15 cellular contexts compared by ENCODE assay signal in genomic region chr9:89923174-89923573, GRCh38.
"Had no signal": no experiment of that assay in that cellular context is flagged by ENCODE, and none has a peak within 500 bp of the region (broad histone marks: within the 10 kb centered on the region; RNA-seq: fewer than 3 reads in every experiment).

No MANE protein-coding gene starts in this region.

- H3K9me3 Mint-ChIP-seq: activated CD8-positive, alpha-beta T cell treated with anti-CD3 and anti-CD28 coated beads for 36 hours; activated naive CD4-positive, alpha-beta T cell treated with anti-CD3 and anti-CD28 coated beads, Interleukin-2, amount 50 U/mL, for 24 hours; activated T-cell treated with anti-CD3 and anti-CD28 coated beads, Interleukin-2, amount 50 U/mL, for 72 hours; stimulated activated effector memory CD8-positive, alpha-beta T cell treated with anti-CD3 and anti-CD28 coated beads, Interleukin-12 subunit alpha, Interleukin-12 subunit beta, amount 100 ng/mL, for 72 hours had no signal

- H3K36me3 Mint-ChIP-seq: activated naive CD4-positive, alpha-beta T cell treated with anti-CD3 and anti-CD28 coated beads, Interleukin-2, amount 50 U/mL, for 24 hours; stimulated activated effector memory CD8-positive, alpha-beta T cell treated with anti-CD3 and anti-CD28 coated beads, Interleukin-12 subunit alpha, Interleukin-12 subunit beta, amount 100 ng/mL, for 72 hours had no signal

- H3K27ac Mint-ChIP-seq: stimulated activated effector memory CD8-positive, alpha-beta T cell treated with anti-CD3 and anti-CD28 coated beads, Interleukin-12 subunit alpha, Interleukin-12 subunit beta, amount 100 ng/mL, for 72 hours had no signal

- H3K4me3 Mint-ChIP-seq: activated naive CD4-positive, alpha-beta T cell treated with anti-CD3 and anti-CD28 coated beads, Interleukin-2, amount 50 U/mL, for 24 hours; stimulated activated effector memory CD8-positive, alpha-beta T cell treated with anti-CD3 and anti-CD28 coated beads, Interleukin-12 subunit alpha, Interleukin-12 subunit beta, amount 100 ng/mL, for 72 hours had no signal

- H3K36me3 ChIP-seq: brain microvascular endothelial cell, lower lobe of right lung, tibial nerve, vagina had no signal

- H3K27me3 ChIP-seq: brain microvascular endothelial cell, tibial nerve, vagina had no signal

- H3K9me3 ChIP-seq: lower lobe of right lung, tibial nerve, vagina had no signal

- H3K4me3 ChIP-seq: lower lobe of right lung, tibial nerve, vagina had no signal

- H3K4me1 ChIP-seq: foreskin keratinocyte, vagina had no signal

- H3K27ac ChIP-seq: brain microvascular endothelial cell, foreskin keratinocyte, lower lobe of right lung, tibial nerve, vagina had no signal

- DNase-seq: activated CD4-positive, alpha-beta T cell treated with anti-CD3 and anti-CD28 coated beads for 1 hour; activated T-cell treated with anti-CD3 and anti-CD28 coated beads, Interleukin-2, amount 50 U/mL, for 72 hours; brain microvascular endothelial cell; cerebellar nuclear complex; effector CD8-positive, alpha-beta T cell; foreskin keratinocyte; left cardiac atrium; lower lobe of right lung; retina; substantia nigra had no signal
